24 cellular contexts compared by ENCODE assay signal in genomic region chr22:27185903-27186302, GRCh38.
"Had no signal": no experiment of that assay in that cellular context is flagged by ENCODE, and none has a peak within 500 bp of the region (broad histone marks: within the 10 kb centered on the region; RNA-seq: fewer than 3 reads in every experiment).

No MANE protein-coding gene starts in this region.

- ATAC-seq: esophagus mucosa; heart left ventricle; left cardiac atrium; left ventricle myocardium superior; natural killer cell treated with Interleukin-12 subunit alpha and Interleukin-12 subunit beta and Interleukin-15 and Interleukin-18, amount 100 ng/mL, for 72 hours; right lobe of liver; stimulated activated memory B cell treated with anti-CD40 and anti-IgM and Interleukin-4, amounts not matched to agents 10 μg/mL and 1 μg/mL and 100 μg/mL, for 72 hours; upper lobe of right lung had no signal

- H3K9me3 Mint-ChIP-seq: natural killer cell treated with Interleukin-12 subunit alpha and Interleukin-12 subunit beta and Interleukin-15 and Interleukin-18, amount 100 ng/mL, for 72 hours had no signal

- H3K9ac ChIP-seq: neural progenitor cell, parathyroid adenoma had no signal

- H3K27ac ChIP-seq: colonic mucosa, heart left ventricle, neural progenitor cell, parathyroid adenoma, prostate gland, right lobe of liver, tibial artery, upper lobe of right lung had no signal

- H3K36me3 Mint-ChIP-seq: natural killer cell treated with Interleukin-12 subunit alpha and Interleukin-12 subunit beta and Interleukin-15 and Interleukin-18, amount 100 ng/mL, for 72 hours; neural progenitor cell; stimulated activated memory B cell treated with anti-CD40 and anti-IgM and Interleukin-4, amounts not matched to agents 10 μg/mL and 1 μg/mL and 100 μg/mL, for 72 hours had no signal

- H3K27ac Mint-ChIP-seq: natural killer cell treated with Interleukin-12 subunit alpha and Interleukin-12 subunit beta and Interleukin-15 and Interleukin-18, amount 100 ng/mL, for 72 hours; neural progenitor cell; stimulated activated memory B cell treated with anti-CD40 and anti-IgM and Interleukin-4, amounts not matched to agents 10 μg/mL and 1 μg/mL and 100 μg/mL, for 72 hours; stimulated activated naive CD8-positive, alpha-beta T cell treated with anti-CD3 and anti-CD28 coated beads, Interleukin-15, Interleukin-2, amounts not matched to agents 100 ng/mL and 50 ng/mL, for 24 hours had no signal

- H3K36me3 ChIP-seq: colonic mucosa, heart left ventricle, neural progenitor cell, prostate gland, right lobe of liver, tibial artery, upper lobe of right lung had no signal

- H3K4me1 Mint-ChIP-seq: stimulated activated memory B cell treated with anti-CD40 and anti-IgM and Interleukin-4, amounts not matched to agents 10 μg/mL and 1 μg/mL and 100 μg/mL, for 72 hours had no signal

- H3K4me3 ChIP-seq: colonic mucosa, heart left ventricle, lung, neural progenitor cell, prostate gland, right lobe of liver, tibial artery, upper lobe of right lung had no signal

- FAIRE-seq: endometrium, frontal cortex, keratinocyte had no signal

- DNase-seq: colonic mucosa; effector CD4-positive, alpha-beta T cell; heart left ventricle; hypothalamus; left cardiac atrium; left ventricle myocardium superior; mesenchymal stem cell; midbrain; occipital lobe; right lobe of liver; stimulated activated CD4-positive, alpha-beta T cell treated with anti-CD3 and anti-CD28 coated beads, Interleukin-4, amount 100 ng/mL, for 1 hour; upper lobe of right lung had no signal

- H3K9me3 ChIP-seq: colonic mucosa, prostate gland, right lobe of liver, tibial artery, upper lobe of right lung had no signal

- H3K4me1 ChIP-seq: colonic mucosa, heart left ventricle, parathyroid adenoma, prostate gland, right lobe of liver, upper lobe of right lung had no signal

- H3K4me3 Mint-ChIP-seq: natural killer cell treated with Interleukin-12 subunit alpha and Interleukin-12 subunit beta and Interleukin-15 and Interleukin-18, amount 100 ng/mL, for 72 hours; neural progenitor cell; stimulated activated memory B cell treated with anti-CD40 and anti-IgM and Interleukin-4, amounts not matched to agents 10 μg/mL and 1 μg/mL and 100 μg/mL, for 72 hours; stimulated activated naive CD8-positive, alpha-beta T cell treated with anti-CD3 and anti-CD28 coated beads, Interleukin-15, Interleukin-2, amounts not matched to agents 100 ng/mL and 50 ng/mL, for 24 hours had no signal
